27 cellular contexts compared by ENCODE assay signal in the genomic region with DNA sequence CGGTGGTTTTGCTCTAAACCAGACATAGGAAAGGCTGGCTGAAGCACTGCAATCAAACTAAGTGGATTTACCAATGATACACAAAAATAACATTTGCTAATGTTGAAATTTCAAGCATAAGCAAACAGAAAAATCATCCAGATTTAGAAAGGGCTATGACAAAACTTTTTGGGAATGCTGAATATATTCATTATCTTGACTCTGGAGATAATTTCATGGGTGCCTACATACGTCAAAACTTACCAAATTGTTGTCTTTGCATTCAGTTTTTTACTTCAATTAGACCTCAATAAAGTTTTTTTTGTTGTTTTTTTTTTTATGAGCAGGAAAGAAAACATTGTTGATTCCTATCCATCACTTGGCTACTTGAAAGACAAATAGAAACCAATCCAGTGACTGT.
"Had no signal": no experiment of that assay in that cellular context is flagged by ENCODE, and none has a peak within 500 bp of the region (broad histone marks: within the 10 kb centered on the region; RNA-seq: fewer than 3 reads in every experiment).

No MANE protein-coding gene starts in this region.

- H3K9me3 Mint-ChIP-seq: activated naive CD4-positive, alpha-beta T cell treated with anti-CD3 and anti-CD28 coated beads, Interleukin-2, amount 50 U/mL, for 24 hours; activated naive CD8-positive, alpha-beta T cell treated with anti-CD3 and anti-CD28 coated beads, Interleukin-2, amount 50 U/mL, for 24 hours; activated T-helper 2 cell treated with anti-CD3 and anti-CD28 coated beads, Interferon-gamma antibody, Interleukin-2, Interleukin-4, amounts not matched to agents 10 μg/mL and 5 μg/mL and 100 μg/mL, durations not matched to agents 14 hours and 24 hours and 36 hours; brain; naive thymus-derived CD8-positive, alpha-beta T cell; neural crest cell; T-cell; T-helper 2 cell treated with Interferon-gamma antibody and Interleukin-4, amounts not matched to agents 5 μg/mL and 100 μg/mL, for 36 hours had no signal

- H3K9ac ChIP-seq: parathyroid adenoma had no signal

- H3K9me3 ChIP-seq: heart right ventricle, left lung, lower lobe of right lung, right atrium auricular region, spleen, tibial nerve had no signal

- H3K4me3 ChIP-seq: coronary artery, heart right ventricle, left lung, lower lobe of right lung, right atrium auricular region, spleen, tibial nerve had no signal

- DNase-seq: activated CD4-positive, alpha-beta T cell treated with anti-CD3 and anti-CD28 coated beads for 36 hours; activated CD4-positive, CD25-positive, alpha-beta regulatory T cell; activated CD8-positive, alpha-beta memory T cell treated with anti-CD3 and anti-CD28 coated beads, Interleukin-2, amount 10 ng/mL, durations not matched to agents 7 days and 5 days; activated CD8-positive, alpha-beta T cell treated with anti-CD3 and anti-CD28 coated beads, Interleukin-2, amount 10 ng/mL, durations not matched to agents 7 days and 5 days; activated naive CD8-positive, alpha-beta T cell treated with anti-CD3 and anti-CD28 coated beads, Interleukin-2, amount 50 U/mL, for 24 hours; activated T-cell treated with anti-CD3 and anti-CD28 coated beads, Interleukin-2, amount 50 U/mL, for 48 hours; aorta; heart right ventricle; left lung; lower lobe of right lung; mesenchymal stem cell; naive thymus-derived CD8-positive, alpha-beta T cell; nucleus accumbens; spleen; stimulated activated naive CD4-positive, alpha-beta T cell; T-cell had no signal

- H3K27me3 ChIP-seq: heart right ventricle, left lung, right atrium auricular region, spleen, tibial nerve had no signal

- H3K4me1 ChIP-seq: heart right ventricle, left lung, lower lobe of right lung, parathyroid adenoma, right atrium auricular region, spleen, tibial nerve had no signal

- H3K36me3 ChIP-seq: right atrium auricular region had no signal

- H3K4me1 Mint-ChIP-seq: activated CD4-positive, alpha-beta T cell treated with anti-CD3 and anti-CD28 coated beads for 36 hours; activated naive CD4-positive, alpha-beta T cell treated with anti-CD3 and anti-CD28 coated beads, Interleukin-2, amount 50 U/mL, for 24 hours; activated naive CD8-positive, alpha-beta T cell treated with anti-CD3 and anti-CD28 coated beads, Interleukin-2, amount 50 U/mL, for 24 hours; brain; naive thymus-derived CD8-positive, alpha-beta T cell; neural crest cell; T-cell had no signal

- H3K27ac ChIP-seq: coronary artery, heart right ventricle, left lung, lower lobe of right lung, parathyroid adenoma, right atrium auricular region, spleen, tibial nerve had no signal

- H3K4me3 Mint-ChIP-seq: activated CD4-positive, alpha-beta T cell treated with anti-CD3 and anti-CD28 coated beads for 36 hours; activated CD8-positive, alpha-beta memory T cell treated with anti-CD3 and anti-CD28 coated beads, Interleukin-2, amount 10 ng/mL, durations not matched to agents 7 days and 5 days; activated CD8-positive, alpha-beta T cell treated with anti-CD3 and anti-CD28 coated beads, Interleukin-2, amount 10 ng/mL, durations not matched to agents 7 days and 5 days; activated naive CD4-positive, alpha-beta T cell treated with anti-CD3 and anti-CD28 coated beads, Interleukin-2, amount 50 U/mL, for 24 hours; activated naive CD8-positive, alpha-beta T cell treated with anti-CD3 and anti-CD28 coated beads, Interleukin-2, amount 50 U/mL, for 24 hours; brain; naive thymus-derived CD8-positive, alpha-beta T cell; neural crest cell; T-cell; T-helper 2 cell treated with Interferon-gamma antibody and Interleukin-4, amounts not matched to agents 5 μg/mL and 100 μg/mL, for 36 hours had no signal

- FAIRE-seq: endothelial cell of umbilical vein had no signal

- ATAC-seq: activated CD4-positive, alpha-beta T cell treated with anti-CD3 and anti-CD28 coated beads for 36 hours; activated CD8-positive, alpha-beta memory T cell treated with anti-CD3 and anti-CD28 coated beads, Interleukin-2, amount 10 ng/mL, durations not matched to agents 7 days and 5 days; activated CD8-positive, alpha-beta T cell treated with anti-CD3 and anti-CD28 coated beads, Interleukin-2, amount 10 ng/mL, durations not matched to agents 7 days and 5 days; activated naive CD8-positive, alpha-beta T cell treated with anti-CD3 and anti-CD28 coated beads, Interleukin-2, amount 50 U/mL, for 24 hours; esophagus mucosa; heart right ventricle; left lung; naive thymus-derived CD8-positive, alpha-beta T cell; T-cell had no signal

- H3K27ac Mint-ChIP-seq: activated CD4-positive, alpha-beta T cell treated with anti-CD3 and anti-CD28 coated beads for 36 hours; activated CD8-positive, alpha-beta memory T cell treated with anti-CD3 and anti-CD28 coated beads, Interleukin-2, amount 10 ng/mL, durations not matched to agents 7 days and 5 days; activated CD8-positive, alpha-beta T cell treated with anti-CD3 and anti-CD28 coated beads, Interleukin-2, amount 10 ng/mL, durations not matched to agents 7 days and 5 days; activated naive CD4-positive, alpha-beta T cell treated with anti-CD3 and anti-CD28 coated beads, Interleukin-2, amount 50 U/mL, for 24 hours; activated naive CD8-positive, alpha-beta T cell treated with anti-CD3 and anti-CD28 coated beads, Interleukin-2, amount 50 U/mL, for 24 hours; activated T-helper 2 cell treated with anti-CD3 and anti-CD28 coated beads, Interferon-gamma antibody, Interleukin-2, Interleukin-4, amounts not matched to agents 10 μg/mL and 5 μg/mL and 100 μg/mL, durations not matched to agents 14 hours and 24 hours and 36 hours; brain; naive thymus-derived CD8-positive, alpha-beta T cell; T-cell; T-helper 2 cell treated with Interferon-gamma antibody and Interleukin-4, amounts not matched to agents 5 μg/mL and 100 μg/mL, for 36 hours had no signal

- H3K27me3 Mint-ChIP-seq: activated CD4-positive, alpha-beta T cell treated with anti-CD3 and anti-CD28 coated beads for 36 hours; activated CD8-positive, alpha-beta memory T cell treated with anti-CD3 and anti-CD28 coated beads, Interleukin-2, amount 10 ng/mL, durations not matched to agents 7 days and 5 days; activated naive CD4-positive, alpha-beta T cell treated with anti-CD3 and anti-CD28 coated beads, Interleukin-2, amount 50 U/mL, for 24 hours; activated naive CD8-positive, alpha-beta T cell treated with anti-CD3 and anti-CD28 coated beads, Interleukin-2, amount 50 U/mL, for 24 hours; brain; naive thymus-derived CD8-positive, alpha-beta T cell; T-cell had no signal
